ENCODE assay signal across 15 cellular contexts in the genomic region with DNA sequence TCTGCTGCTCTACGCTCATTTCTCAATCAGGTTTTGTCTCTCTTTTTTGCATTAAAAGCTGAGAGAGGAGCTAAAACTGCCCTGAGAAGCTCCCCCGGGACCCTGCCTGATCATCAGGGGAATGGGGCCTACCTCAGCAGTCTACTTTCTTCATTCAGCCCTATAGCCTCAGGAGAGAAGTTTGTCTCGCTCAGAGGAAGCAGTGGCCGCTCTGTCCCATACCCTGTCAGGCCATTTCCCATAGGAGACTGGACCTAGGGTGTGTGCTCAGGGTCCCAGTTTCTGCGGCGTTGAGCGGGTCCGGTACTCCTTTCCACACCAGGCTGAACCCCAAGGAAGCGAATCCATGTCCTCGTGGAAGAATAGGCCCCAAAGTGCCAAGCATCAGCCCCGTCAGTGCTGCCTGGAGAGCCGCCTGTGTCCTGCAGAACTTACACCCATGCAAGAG. TPM values are rescaled to one million over a fixed set of nuclear protein-coding genes. Genes with fewer than 3 reads are reported as not detected.
DNase-seq lines count a peak whose midpoint lies in the region; ATAC-seq and TF ChIP-seq lines count a peak whose summit lies in the region.
"Had no signal": no experiment of that assay in that cellular context is flagged by ENCODE, and none has a peak within 500 bp of the region (broad histone marks: within the 10 kb centered on the region; RNA-seq: fewer than 3 reads in every experiment).

No MANE protein-coding gene starts in this region.

- TF ChIP-seq CTCF in Calu3 (IDR thresholded peaks at IDR 0.05; ENCODE audit: unreplicated experiment) = no peak

- no peak overlapping the region for H2AK5ac ChIP-seq in neuronal stem cell (ENCODE audit: low read depth, low read length)

- H3K9me3 Mint-ChIP-seq in Calu3 (ENCODE audit: low read depth, unreplicated experiment) = no peaks in the 10 kb centered on the region
- H3K9me3 Mint-ChIP-seq: stimulated activated naive CD8-positive, alpha-beta T cell treated with anti-CD3 and anti-CD28 coated beads, Interleukin-15, Interleukin-2, amounts not matched to agents 100 ng/mL and 50 ng/mL, for 24 hours had no signal

- H3K14ac ChIP-seq in neuronal stem cell (ENCODE audit: low read length) = no peak overlapping the region

- H3K4ac ChIP-seq in neuronal stem cell (ENCODE audit: low read length) = no peak overlapping the region

- H2BK120ac ChIP-seq in neuronal stem cell (ENCODE audit: low read depth, low read length) = no peak overlapping the region

- no TSS peak for BruUV-seq in Calu3 (replicated peaks; lab: Mats Ljungman, UMichigan)

- H3K79me1 ChIP-seq in neuronal stem cell (ENCODE audit: low read depth, low read length) = no peaks in the 10 kb centered on the region

- H2BK15ac ChIP-seq in neuronal stem cell (ENCODE audit: low read length) = no peak overlapping the region

- H3K36me3 ChIP-seq in neuronal stem cell (replicated peaks in 1 of 2; ENCODE audit: control insufficient read depth in 2 of 2, insufficient read depth in 2 of 2, low read length in 2 of 2) = no peaks in the 10 kb centered on the region

- H3K27ac Mint-ChIP-seq in Calu3 (ENCODE audit: unreplicated experiment) = no peak overlapping the region
- H3K27ac Mint-ChIP-seq: stimulated activated naive CD8-positive, alpha-beta T cell treated with anti-CD3 and anti-CD28 coated beads, Interleukin-15, Interleukin-2, amounts not matched to agents 100 ng/mL and 50 ng/mL, for 24 hours had no signal

- intact Hi-C loops in Calu3 (cut with micrococcal nuclease; ENCODE audit: unreplicated experiment) = no loop called here

- peaks cover 3 to 9% of the 10 kb centered on the region in 2 donors for H3K4me1 ChIP-seq in neuronal stem cell (ENCODE audit: control insufficient read depth in 2 of 2, insufficient read depth in 1 of 2, low read depth in 1 of 2, low read length in 2 of 2)

- no peak overlapping the region for H3K4me3 ChIP-seq in neuronal stem cell (ENCODE audit: low read length in 2 of 2)
- H3K4me3 ChIP-seq: K562 had no signal

- H3K9ac ChIP-seq in neuronal stem cell (ENCODE audit: low read depth, low read length, poor library complexity) = no peak overlapping the region

- no peak overlapping the region for H3K18ac ChIP-seq in neuronal stem cell (ENCODE audit: low read length)

- H2BK5ac ChIP-seq in neuronal stem cell (ENCODE audit: low read length) = no peak overlapping the region

- no peak overlapping the region for H3K4me2 ChIP-seq in neuronal stem cell (ENCODE audit: insufficient read depth, low read length, poor library complexity, severe bottlenecking)

- no peaks in the 10 kb centered on the region for H3K36me3 Mint-ChIP-seq in Calu3 (ENCODE audit: insufficient read depth, unreplicated experiment)

- no peaks in the 10 kb centered on the region for H3K27me3 ChIP-seq in neuronal stem cell (ENCODE audit: control insufficient read depth in 3 of 3, insufficient read depth in 3 of 3, low read depth in 1 of 3, low read length in 3 of 3)

- no CpG with 5 or more reads among the region's 12 CpGs for WGBS in neuronal stem cell (ENCODE audit: extremely low coverage in 2 of 2, insufficient read length in 2 of 2, insufficient replicate concordance in 1 of 2), 2 donors

- H4K8ac ChIP-seq in neuronal stem cell (ENCODE audit: low read depth, low read length) = no peak overlapping the region

- CTCF ChIA-PET in Calu3 (lab: Charles Lee) = no interaction called here

- no peaks in the 10 kb centered on the region for H3K27me3 Mint-ChIP-seq in Calu3 (ENCODE audit: unreplicated experiment)

- DNase-seq in neuronal stem cell (ENCODE audit: low spot score) = no peak
- no peak for DNase-seq in DMS114 treated with DMSO at 0.1 percent for 48 hours (lab: John Stamatoyannopoulos, UW; ENCODE audit: unreplicated experiment)
- DNase-seq in Calu3 = no peak
- DNase-seq in DMS53 (lab: John Stamatoyannopoulos, UW) = no peak
- no peak for DNase-seq in activated naive CD4-positive, alpha-beta T cell (lab: John Stamatoyannopoulos, UW)
- DNase-seq: activated effector memory CD4-positive, alpha-beta T cell treated with Interleukin-2 at 50 U/mL for 16 hours; DMS79 treated with DMSO at 0.1 percent for 48 hours; NCI-H2107; OCI-M1 had no signal

- H4K91ac ChIP-seq in neuronal stem cell (ENCODE audit: low read depth, low read length, poor library complexity) = peak overlapping the region; percentile 1

- H3K27ac ChIP-seq in neuronal stem cell (replicated peaks; ENCODE audit: low read length) = no peak overlapping the region

- no peaks in the 10 kb centered on the region for H3K9me3 ChIP-seq in neuronal stem cell (replicated peaks in 1 of 2; ENCODE audit: control insufficient read depth in 2 of 2, insufficient read depth in 1 of 2, low read depth in 1 of 2, low read length in 2 of 2)

- H2BK12ac ChIP-seq in neuronal stem cell (ENCODE audit: low read length) = peak overlapping the region; percentile 76

- H3K4me3 Mint-ChIP-seq in Calu3 (ENCODE audit: low read depth, unreplicated experiment) = no peak overlapping the region
- H3K4me3 Mint-ChIP-seq: stimulated activated naive CD8-positive, alpha-beta T cell treated with anti-CD3 and anti-CD28 coated beads, Interleukin-15, Interleukin-2, amounts not matched to agents 100 ng/mL and 50 ng/mL, for 24 hours had no signal

- H2AFZ ChIP-seq in neuronal stem cell (ENCODE audit: low read length) = no peak overlapping the region

- ATAC-seq in GM18867 (IDR thresholded peaks at IDR 0.05; ENCODE audit: unreplicated experiment) (peak; percentile 33), GM21619 (IDR thresholded peaks at IDR 0.05; ENCODE audit: unreplicated experiment) (peak; percentile 42), HG03378 (IDR thresholded peaks at IDR 0.05; ENCODE audit: unreplicated experiment) (peak; percentile 34)
- ATAC-seq: HCT116, K562 had no signal

- H3K4me1 Mint-ChIP-seq in Calu3 (ENCODE audit: low read depth, unreplicated experiment) = peaks cover 16% of the 10 kb centered on the region

- no peak overlapping the region for H3K23ac ChIP-seq in neuronal stem cell (ENCODE audit: low read depth, low read length, poor library complexity)

RNA-seq across cellular contexts. Expression of a gene that starts 21.7 kb away (rescaled TPM):
- polyA plus RNA-seq in neuronal stem cell (2013, experiment 1 of 2) = not detected
- polyA plus RNA-seq in neuronal stem cell (2013, experiment 2 of 2) = 0.24 TPM
- not detected in 2 replicates for total RNA-seq in Calu3 (2022)
- total RNA-seq: K562 had no signal

RNA-seq across cellular contexts. Expression of a gene that starts 21.8 kb away (rescaled TPM):
- polyA plus RNA-seq in neuronal stem cell (2013, experiment 1 of 2) = 792 TPM
- 805 TPM for polyA plus RNA-seq in neuronal stem cell (2013, experiment 2 of 2)
- 344 and 410 TPM in 2 replicates for total RNA-seq in Calu3 (2022)
